24 cellular contexts compared by ENCODE assay signal in genomic region chr4:137422666-137423065, GRCh38.
"Had no signal": no experiment of that assay in that cellular context is flagged by ENCODE, and none has a peak within 500 bp of the region (broad histone marks: within the 10 kb centered on the region; RNA-seq: fewer than 3 reads in every experiment).

No MANE protein-coding gene starts in this region.

- H3K27me3 ChIP-seq: body of pancreas, neutrophil, pancreas, sigmoid colon, tibial nerve had no signal

- H3K9me3 ChIP-seq: body of pancreas, neutrophil, pancreas, prostate gland, tibial nerve had no signal

- H3K27ac ChIP-seq: body of pancreas, epithelial cell of prostate, left ventricle myocardium inferior, neutrophil, pancreas, prostate gland, sigmoid colon, tibial nerve, VCaP had no signal

- H3K4me3 ChIP-seq: body of pancreas, left ventricle myocardium inferior, lung, mucosa of descending colon, pancreas, prostate gland, sigmoid colon, tibial nerve had no signal

- H3K4me1 ChIP-seq: body of pancreas, left ventricle myocardium inferior, pancreas, prostate gland, sigmoid colon, tibial nerve had no signal

- ATAC-seq: activated T-cell treated with anti-CD3 and anti-CD28 coated beads, Interleukin-2, amount 50 U/mL, for 4 hours; activated T-helper 17 cell treated with anti-CD3 and anti-CD28 coated beads, Interleukin-2, amount 50 U/mL, for 72 hours; body of pancreas; mucosa of descending colon; pancreas had no signal

- DNase-seq: activated CD4-positive, alpha-beta memory T cell treated with anti-CD3 and anti-CD28 coated beads, Interleukin-2, amount 10 ng/mL, durations not matched to agents 7 days and 5 days; activated CD4-positive, alpha-beta T cell treated with anti-CD3 and anti-CD28 coated beads for 48 hours; activated gamma-delta T cell treated with Interleukin-2 at 50 U/mL for 16 hours; activated naive CD4-positive, alpha-beta T cell treated with anti-CD3 and anti-CD28 coated beads, Interleukin-2, amount 50 U/mL, for 16 hours; activated T-cell treated with anti-CD3 and anti-CD28 coated beads, Interleukin-2, amount 50 U/mL, for 4 hours; amygdala; body of pancreas; effector CD4-positive, alpha-beta T cell; islet precursor cell; left ventricle myocardium inferior; mucosa of descending colon; nephron progenitor cell; pancreas; retina; sigmoid colon; stimulated activated CD4-positive, alpha-beta T cell treated with anti-CD3 and anti-CD28 coated beads, Interleukin-2, amount 100 ng/mL, for 48 hours; stimulated activated naive CD4-positive, alpha-beta T cell treated with Interleukin-2 at 50 U/mL for 16 hours had no signal

- H3K36me3 ChIP-seq: left ventricle myocardium inferior, neutrophil, pancreas, prostate gland, sigmoid colon, tibial nerve had no signal
